Comparison of ENCODE assay signal across 13 cellular contexts in the genomic region with DNA sequence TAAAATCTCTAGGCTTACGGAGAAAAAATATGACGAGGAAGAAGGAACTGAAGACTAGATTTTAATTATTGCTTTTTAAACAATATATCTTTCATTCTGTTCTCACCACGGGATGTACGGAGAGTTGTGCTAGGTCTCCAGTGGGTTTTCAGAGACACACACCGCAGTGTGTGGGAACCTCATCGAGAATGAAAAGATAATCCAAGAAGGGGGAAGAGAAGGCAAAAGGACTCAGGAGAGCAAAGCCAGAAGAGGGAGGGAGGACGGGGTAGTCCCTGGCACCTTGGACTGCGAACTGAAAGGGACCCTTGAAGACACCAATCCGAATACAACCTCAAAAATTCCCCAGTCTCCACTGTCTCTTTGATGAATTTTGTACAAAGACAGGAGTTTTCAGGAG. TPM values are rescaled to one million over a fixed set of nuclear protein-coding genes. Genes with fewer than 3 reads are reported as not detected.
A peak's percentile ranks its signal among the peaks of the same experiment; 100 is the strongest.
DNase-seq lines count a peak whose midpoint lies in the region; ATAC-seq, FAIRE-seq and TF ChIP-seq lines count a peak whose summit lies in the region.
"Had no signal": no experiment of that assay in that cellular context is flagged by ENCODE, and none has a peak within 500 bp of the region (broad histone marks: within the 10 kb centered on the region; RNA-seq: fewer than 3 reads in every experiment).

No MANE protein-coding gene starts in this region.

- H3K9me3 Mint-ChIP-seq in CD4-positive, CD25-positive, alpha-beta regulatory T cell = peaks cover 0 to 6% (median 0%) of the 10 kb centered on the region in 7 donors
- H3K9me3 Mint-ChIP-seq in activated T-helper 1 cell treated with anti-CD3 and anti-CD28 coated beads, Interleukin-12 subunit alpha, Interleukin-12 subunit beta, Interleukin-2, Interleukin-4 antibody, amounts not matched to agents 30 ng/mL and 10 ng/mL and 1 ng/mL, durations not matched to agents 14 hours and 24 hours and 36 hours = no peaks in the 10 kb centered on the region

- no peak for TF ChIP-seq CTCF in Peyer's patch (IDR thresholded peaks at IDR 0.05)
- no peak for TF ChIP-seq CTCF in ascending aorta (IDR thresholded peaks at IDR 0.05)
- no peak for TF ChIP-seq CTCF in mucosa of descending colon (IDR thresholded peaks at IDR 0.05)

- H3K27ac Mint-ChIP-seq in CD4-positive, CD25-positive, alpha-beta regulatory T cell = peak overlapping the region; percentile 92 to 97 (median 93)
- H3K27ac Mint-ChIP-seq in activated T-helper 1 cell treated with anti-CD3 and anti-CD28 coated beads, Interleukin-12 subunit alpha, Interleukin-12 subunit beta, Interleukin-2, Interleukin-4 antibody, amounts not matched to agents 30 ng/mL and 10 ng/mL and 1 ng/mL, durations not matched to agents 14 hours and 24 hours and 36 hours = peak overlapping the region; percentile 97

- peak overlapping the region; percentile 73 for H3K4me3 ChIP-seq in CD4-positive, CD25-positive, alpha-beta regulatory T cell (ENCODE audit: low read depth, low read length)
- peak overlapping the region; percentile 61 for H3K4me3 ChIP-seq in mononuclear cell (ENCODE audit: low read length)
- no peak overlapping the region for H3K4me3 ChIP-seq in Peyer's patch
- H3K4me3 ChIP-seq in ascending aorta = peak overlapping the region in 1 of 2 donors; percentile 66
- H3K4me3 ChIP-seq in mucosa of descending colon = no peak overlapping the region

- peaks cover 63% of the 10 kb centered on the region for H3K4me1 ChIP-seq in CD4-positive, CD25-positive, alpha-beta regulatory T cell (ENCODE audit: control insufficient read depth, insufficient read depth, low read length, poor library complexity, severe bottlenecking)
- peaks cover 55% of the 10 kb centered on the region for H3K4me1 ChIP-seq in mononuclear cell (ENCODE audit: insufficient read depth, low read length)
- peaks cover 0 to 60% (median 9%) of the 10 kb centered on the region in 4 donors for H3K4me1 ChIP-seq in Peyer's patch
- H3K4me1 ChIP-seq in ascending aorta = peaks cover 11 to 21% of the 10 kb centered on the region in 2 donors
- peaks cover 42% of the 10 kb centered on the region for H3K4me1 ChIP-seq in mucosa of descending colon (ENCODE audit: low read depth)

- H3K4me3 Mint-ChIP-seq in CD4-positive, CD25-positive, alpha-beta regulatory T cell = peak overlapping the region; percentile 96 to 100 (median 98)
- peak overlapping the region; percentile 95 for H3K4me3 Mint-ChIP-seq in activated T-helper 1 cell treated with anti-CD3 and anti-CD28 coated beads, Interleukin-12 subunit alpha, Interleukin-12 subunit beta, Interleukin-2, Interleukin-4 antibody, amounts not matched to agents 30 ng/mL and 10 ng/mL and 1 ng/mL, durations not matched to agents 14 hours and 24 hours and 36 hours

- H3K36me3 Mint-ChIP-seq in CD4-positive, CD25-positive, alpha-beta regulatory T cell = peaks cover 19% of the 10 kb centered on the region
- H3K36me3 Mint-ChIP-seq in activated T-helper 1 cell treated with anti-CD3 and anti-CD28 coated beads, Interleukin-12 subunit alpha, Interleukin-12 subunit beta, Interleukin-2, Interleukin-4 antibody, amounts not matched to agents 30 ng/mL and 10 ng/mL and 1 ng/mL, durations not matched to agents 14 hours and 24 hours and 36 hours (ENCODE audit: low read depth) = peaks cover 15% of the 10 kb centered on the region

- peak; percentile 14 for FAIRE-seq in GM12892 (lab: Jason Lieb, UNC)
- FAIRE-seq: GM19239 had no signal

- intact Hi-C loops in activated T-helper 1 cell treated with anti-CD3 and anti-CD28 coated beads, Interleukin-12 subunit alpha, Interleukin-12 subunit beta, Interleukin-2, Interleukin-4 antibody, amounts not matched to agents 30 ng/mL and 10 ng/mL and 1 ng/mL, durations not matched to agents 14 hours and 24 hours and 36 hours (cut with micrococcal nuclease) = loop anchor here (1.0 to 10.0 kb wide), 9 partner anchors 173 to 1393 kb away; a partner anchor contains a TSS
- intact Hi-C loops in ascending aorta (cut with DNase I) = loop anchor here (5.0 to 10.0 kb wide), 4 partner anchors 155 to 485 kb away; a partner anchor contains a TSS
- intact Hi-C loops in mucosa of descending colon (cut with DNase I, micrococcal nuclease) = loop anchor here in 1 of 2 donors (5.0 kb wide), 1 partner anchor 443 kb away; no protein-coding TSS in a partner anchor

- H3K9me3 ChIP-seq in CD4-positive, CD25-positive, alpha-beta regulatory T cell (ENCODE audit: control insufficient read depth in 2 of 2, low read length in 2 of 2) = no peaks in the 10 kb centered on the region
- H3K9me3 ChIP-seq in mononuclear cell (ENCODE audit: low read depth, low read length) = no peaks in the 10 kb centered on the region
- H3K9me3 ChIP-seq in Peyer's patch = no peaks in the 10 kb centered on the region
- H3K9me3 ChIP-seq in ascending aorta = no peaks in the 10 kb centered on the region
- H3K9me3 ChIP-seq in mucosa of descending colon = no peaks in the 10 kb centered on the region
- H3K9me3 ChIP-seq: HAP-1 had no signal

- ATAC-seq in CD4-positive, CD25-positive, alpha-beta regulatory T cell (ENCODE audit: low read depth in 2 of 2) = no peak
- no peak for ATAC-seq in mucosa of descending colon
- ATAC-seq in GM19452 (IDR thresholded peaks at IDR 0.05; ENCODE audit: unreplicated experiment) = no peak

- peaks cover 52% of the 10 kb centered on the region for H3K27me3 Mint-ChIP-seq in CD4-positive, CD25-positive, alpha-beta regulatory T cell
- peaks cover 12% of the 10 kb centered on the region for H3K27me3 Mint-ChIP-seq in activated T-helper 1 cell treated with anti-CD3 and anti-CD28 coated beads, Interleukin-12 subunit alpha, Interleukin-12 subunit beta, Interleukin-2, Interleukin-4 antibody, amounts not matched to agents 30 ng/mL and 10 ng/mL and 1 ng/mL, durations not matched to agents 14 hours and 24 hours and 36 hours (ENCODE audit: insufficient read depth)

- no peak for DNase-seq in CD4-positive, CD25-positive, alpha-beta regulatory T cell
- DNase-seq in GM12892 (ENCODE audit: insufficient read length) (no peak), Peyer's patch (no peak), ascending aorta (ENCODE audit: low spot score in 2 of 2) (no peak), mucosa of descending colon (no peak)
- no peak for DNase-seq in activated T-helper 1 cell treated with anti-CD3 and anti-CD28 coated beads, Interleukin-12 subunit alpha, Interleukin-12 subunit beta, Interleukin-2, Interleukin-4 antibody, amounts not matched to agents 30 ng/mL and 10 ng/mL and 1 ng/mL, durations not matched to agents 14 hours and 24 hours and 36 hours (ENCODE audit: low spot score)
- DNase-seq: brain microvascular endothelial cell, Calu3, NCI-H2029 had no signal

- peaks cover 6% of the 10 kb centered on the region for H3K36me3 ChIP-seq in CD4-positive, CD25-positive, alpha-beta regulatory T cell (ENCODE audit: control insufficient read depth, insufficient read depth, low read length)
- H3K36me3 ChIP-seq in Peyer's patch (no peaks in the 10 kb centered on the region), ascending aorta (no peaks in the 10 kb centered on the region), mucosa of descending colon (ENCODE audit: low read depth) (no peaks in the 10 kb centered on the region)
- H3K36me3 ChIP-seq: brain microvascular endothelial cell, HAP-1 had no signal

- TF ChIP-seq POLR2A in GM12892 (IDR thresholded peaks at IDR 0.05; ENCODE audit: low read depth, low read length) (no peak), Peyer's patch (IDR thresholded peaks at IDR 0.05) (no peak)

- H3K27me3 ChIP-seq in CD4-positive, CD25-positive, alpha-beta regulatory T cell (ENCODE audit: control insufficient read depth, insufficient read depth, low read length) = peaks cover 8% of the 10 kb centered on the region
- H3K27me3 ChIP-seq in mononuclear cell (ENCODE audit: insufficient read depth, low read length) (peaks cover 91% of the 10 kb centered on the region), Peyer's patch (peaks cover 0 to 49% of the 10 kb centered on the region in 2 donors), ascending aorta (peaks cover 19% of the 10 kb centered on the region)

- peaks cover 23 to 46% (median 41%) of the 10 kb centered on the region in 4 donors for H3K4me1 Mint-ChIP-seq in CD4-positive, CD25-positive, alpha-beta regulatory T cell
- H3K4me1 Mint-ChIP-seq in activated T-helper 1 cell treated with anti-CD3 and anti-CD28 coated beads, Interleukin-12 subunit alpha, Interleukin-12 subunit beta, Interleukin-2, Interleukin-4 antibody, amounts not matched to agents 30 ng/mL and 10 ng/mL and 1 ng/mL, durations not matched to agents 14 hours and 24 hours and 36 hours (ENCODE audit: low read depth) = peaks cover 62% of the 10 kb centered on the region

- peak overlapping the region; percentile 24 for H3K27ac ChIP-seq in CD4-positive, CD25-positive, alpha-beta regulatory T cell (ENCODE audit: insufficient read depth, low read length, poor library complexity, severe bottlenecking)
- H3K27ac ChIP-seq in Peyer's patch (no peak overlapping the region), ascending aorta (no peak overlapping the region)
- H3K27ac ChIP-seq: brain microvascular endothelial cell had no signal

RNA-seq across cellular contexts. Expression of a gene that starts 0.9 kb away (rescaled TPM):
- total RNA-seq in CD4-positive, CD25-positive, alpha-beta regulatory T cell = 469 TPM
- 100 to 1,000 TPM; 465 to 627 (median 565) TPM for polyA plus RNA-seq in CD4-positive, CD25-positive, alpha-beta regulatory T cell
- 20.9 TPM for polyA plus RNA-seq in GM12892 (2012; ENCODE audit: missing spikeins)
- total RNA-seq in activated T-helper 1 cell treated with anti-CD3 and anti-CD28 coated beads, Interleukin-12 subunit alpha, Interleukin-12 subunit beta, Interleukin-2, Interleukin-4 antibody, amounts not matched to agents 30 ng/mL and 10 ng/mL and 1 ng/mL, durations not matched to agents 14 hours and 24 hours and 36 hours = 133 and 139 TPM in 2 replicates
- 327 TPM for total RNA-seq in mononuclear cell
- 10 to 100 TPM in 1 of 4 donors, 1 to 10 TPM in 2, under 1 TPM in 1; 0.53 to 34.7 (median 4.4) TPM for total RNA-seq in Peyer's patch
- not detected for total RNA-seq in ascending aorta
- total RNA-seq in mucosa of descending colon = 1 to 10 TPM; 2.2 to 3.9 (median 2.5) TPM
- total RNA-seq: Calu3 had no signal

Comparison
In these comparisons a context has a peak if more than half of its experiments do, and no peak if none do; other contexts are left out.
1. H3K4me3 ChIP-seq: peak in CD4-positive, CD25-positive, alpha-beta regulatory T cell (single experiment) and mononuclear cell (single experiment); none in Peyer's patch (0 of 4) and mucosa of descending colon (single experiment).